In the genomic region with DNA sequence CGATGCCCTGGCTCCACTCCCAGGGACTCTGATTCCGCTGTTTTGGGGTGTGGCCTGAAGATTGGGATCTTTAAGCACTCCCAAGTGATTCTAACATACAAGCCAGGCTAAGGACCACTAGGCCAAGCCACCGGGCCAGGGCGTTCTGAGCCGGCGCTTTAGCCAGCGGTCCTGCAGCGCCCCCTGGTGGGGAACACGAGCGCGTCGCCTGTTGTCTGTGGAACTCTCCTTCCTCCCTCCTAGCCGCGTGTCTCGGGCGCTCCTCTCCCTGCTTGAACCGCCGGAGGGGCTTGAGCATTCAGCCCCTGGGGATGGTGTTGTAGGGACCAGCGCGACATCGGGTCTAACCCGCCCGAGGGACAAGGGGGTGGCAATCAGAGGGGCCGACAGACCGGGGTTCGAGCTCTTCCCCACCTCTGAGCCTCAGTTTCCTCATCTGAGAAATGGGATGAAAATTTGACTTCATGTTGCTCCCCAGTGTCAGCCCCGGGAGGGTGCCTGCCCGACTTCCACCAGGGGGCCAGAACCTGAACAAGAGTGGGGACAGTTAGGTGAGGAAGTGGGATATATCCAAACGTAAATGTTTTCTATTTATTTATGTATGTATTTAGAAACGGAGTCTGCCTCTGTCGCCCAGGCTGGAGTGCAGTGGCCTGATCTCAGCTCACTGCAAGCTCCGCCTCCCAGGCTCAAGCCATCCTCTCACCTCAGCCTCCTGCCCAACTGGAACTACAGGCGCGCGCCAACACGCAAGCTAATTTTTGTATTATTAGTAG, we compare ENCODE assay signal across 7 cellular contexts. TPM values are rescaled to one million over a fixed set of nuclear protein-coding genes. Genes with fewer than 3 reads are reported as not detected.
DNase-seq lines count a peak whose midpoint lies in the region; ATAC-seq and TF ChIP-seq lines count a peak whose summit lies in the region.

No MANE protein-coding gene starts in this region.

- peaks cover 10% of the 10 kb centered on the region for H3K9me3 Mint-ChIP-seq in WTC11

- TF ChIP-seq CTCF in GM12874 (IDR thresholded peaks at IDR 0.05; ENCODE audit: insufficient read depth, low read depth, low read length) (peak; percentile 96), WTC11 (IDR thresholded peaks at IDR 0.05) (peak; percentile 93), kidney epithelial cell (IDR thresholded peaks at IDR 0.05; ENCODE audit: insufficient read depth, low read length, poor library complexity, severe bottlenecking) (peak; percentile 83)

- 0 out of 2 replicates have a peak, but pooled peaks cover 2% of the 10 kb centered on the region for H3K4me1 Mint-ChIP-seq in WTC11

- no peaks in the 10 kb centered on the region for H3K27me3 Mint-ChIP-seq in WTC11 (ENCODE audit: low read depth)

- H3K27me3 ChIP-seq in kidney epithelial cell (ENCODE audit: control insufficient read depth, insufficient read depth, low read length): peaks cover 3% of the 10 kb centered on the region

- H3K4me3 Mint-ChIP-seq in WTC11: no peak overlapping the region

- in situ Hi-C loops in T47D (cut with HindIII; ENCODE audit: low pct_unique_long_range_greater_than_20kb, low sequenced_read_pairs): no loop called here

- no peak overlapping the region for H3K4me3 ChIP-seq in kidney epithelial cell (ENCODE audit: low read depth, low read length)

- no peaks in the 10 kb centered on the region for H3K36me3 ChIP-seq in kidney epithelial cell (ENCODE audit: control insufficient read depth, insufficient read depth, low read length)

- DNase-seq in NCI-H2029 treated with DMSO at 0.1 percent for 48 hours (lab: John Stamatoyannopoulos, UW): peak; percentile 35
- DNase-seq in WTC11 (ENCODE audit: low spot score): peak; percentile 90
- DNase-seq in T47D (ENCODE audit: low read depth in 1 of 2, low spot score in 1 of 2): peak; percentile 52 to 68
- DNase-seq in kidney epithelial cell (ENCODE audit: low read depth): no peak
- peak; percentile 79 for DNase-seq in stimulated activated CD4-positive, alpha-beta T cell treated with anti-CD3 and anti-CD28 coated beads, Interleukin-1b, Interleukin-23, amount 100 ng/mL, for 48 hours

- CTCF ChIA-PET in WTC11 (lab: Charles Lee): interaction anchor here (0.6 to 1.5 kb wide), 5 partner anchors 18 to 112 kb away, joined by 3 to 9 read pairs (median 4); partner anchors contain the start of gene PNMA8B

- POLR2A ChIA-PET in WTC11 (lab: Charles Lee): no interaction called here

- ATAC-seq in WTC11 (peak; percentile 84), GM19351 (IDR thresholded peaks at IDR 0.05; ENCODE audit: unreplicated experiment) (no peak)

- H3K27ac Mint-ChIP-seq in WTC11: no peak overlapping the region

- H3K36me3 Mint-ChIP-seq in WTC11: no peaks in the 10 kb centered on the region

TF ChIP-seq in WTC11, 78 proteins besides CTCF, POLR2A, EP300 and RAD21:
- TF ChIP-seq CREM (CRISPR knock-in tag; IDR thresholded peaks at IDR 0.05): no peak
- TF ChIP-seq ERG (CRISPR knock-in tag; IDR thresholded peaks at IDR 0.05): no peak
- 0 out of 2 replicates have a peak, but pooled peaks have one; percentile 53 for TF ChIP-seq TEAD1 (CRISPR knock-in tag; IDR thresholded peaks at IDR 0.05)
- TF ChIP-seq FOXK1 (CRISPR knock-in tag; IDR thresholded peaks at IDR 0.05): 0 out of 2 replicates have a peak, but pooled peaks have one; percentile 31
- peak; percentile 99 for TF ChIP-seq ZNF263 (CRISPR knock-in tag; IDR thresholded peaks at IDR 0.05; ENCODE audit: low read depth)
- TF ChIP-seq FOXP1 (CRISPR knock-in tag; IDR thresholded peaks at IDR 0.05; ENCODE audit: borderline replicate concordance): peak; percentile 29; the same call in 1 of the 2 replicates
- no peak for TF ChIP-seq JAZF1 (CRISPR knock-in tag; IDR thresholded peaks at IDR 0.05)
- TF ChIP-seq SMAD4 (CRISPR knock-in tag; IDR thresholded peaks at IDR 0.05): no peak
- TF ChIP-seq, protein P1, sequence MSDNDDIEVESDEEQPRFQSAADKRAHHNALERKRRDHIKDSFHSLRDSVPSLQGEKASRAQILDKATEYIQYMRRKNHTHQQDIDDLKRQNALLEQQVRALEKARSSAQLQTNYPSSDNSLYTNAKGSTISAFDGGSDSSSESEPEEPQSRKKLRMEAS (CRISPR knock-in tag; IDR thresholded peaks at IDR 0.05): peak; percentile 74
- TF ChIP-seq, protein P2, sequence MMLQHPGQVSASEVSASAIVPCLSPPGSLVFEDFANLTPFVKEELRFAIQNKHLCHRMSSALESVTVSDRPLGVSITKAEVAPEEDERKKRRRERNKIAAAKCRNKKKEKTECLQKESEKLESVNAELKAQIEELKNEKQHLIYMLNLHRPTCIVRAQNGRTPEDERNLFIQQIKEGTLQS (CRISPR knock-in tag; conservative IDR thresholded peaks at IDR 0.05): no peak
- TF ChIP-seq GTF2I (CRISPR knock-in tag; conservative IDR thresholded peaks at IDR 0.05): peak; percentile 98

RNA-seq across cellular contexts. Expression of gene PNMA8B, which starts 18.0 kb away (rescaled TPM):
- total RNA-seq in WTC11 (2021) (2.8 to 4.0 TPM (median 3.6 TPM) in 3 replicates), kidney epithelial cell (1.8 and 2.1 TPM in 2 replicates)

RNA-seq across cellular contexts. Expression of gene PNMA8A, which starts 42.3 kb away (rescaled TPM):
- 24.8 to 30.5 TPM (median 25.4 TPM) in 3 replicates for total RNA-seq in WTC11 (2021)
- 10.3 and 11.8 TPM in 2 replicates for total RNA-seq in kidney epithelial cell
